24 cellular contexts compared by ENCODE assay signal in genomic region chr3:147427796-147428195, GRCh38. TPM values are rescaled to one million over a fixed set of nuclear protein-coding genes. Genes with fewer than 3 reads are reported as not detected.
"Had no signal": no experiment of that assay in that cellular context is flagged by ENCODE, and none has a peak within 500 bp of the region (broad histone marks: within the 10 kb centered on the region; RNA-seq: fewer than 3 reads in every experiment).

No MANE protein-coding gene starts in this region.

- DNase-seq: effector CD8-positive, alpha-beta T cell; foreskin melanocyte; head of caudate nucleus; hippocampal formation; left colon; left ventricle myocardium superior; mesendoderm; naive B cell; nephron progenitor cell; ovary; right lobe of liver; stimulated activated CD4-positive, alpha-beta T cell treated with anti-CD3 and anti-CD28 coated beads, Interleukin-4, amount 100 ng/mL, for 1 hour; stimulated activated CD8-positive, alpha-beta memory T cell treated with anti-CD3 and anti-CD28 coated beads, Interleukin-4, amount 100 ng/mL, for 48 hours; stimulated activated naive CD8-positive, alpha-beta T cell treated with anti-CD3 and anti-CD28 coated beads, Interleukin-15, Interleukin-2, amounts not matched to agents 100 U/mL and 50 U/mL, for 24 hours; thyroid gland; upper lobe of left lung; uterus had no signal

- H3K27ac ChIP-seq: coronary artery, ovary, right lobe of liver, suprapubic skin, thyroid gland, upper lobe of left lung, uterus had no signal

- H3K9me3 Mint-ChIP-seq: nephron progenitor cell; stimulated activated effector memory CD8-positive, alpha-beta T cell treated with anti-CD3 and anti-CD28 coated beads, Interleukin-12 subunit alpha, Interleukin-12 subunit beta, amount 100 ng/mL, for 72 hours had no signal

- H3K4me1 Mint-ChIP-seq: naive B cell; stimulated activated effector memory CD8-positive, alpha-beta T cell treated with anti-CD3 and anti-CD28 coated beads, Interleukin-12 subunit alpha, Interleukin-12 subunit beta, amount 100 ng/mL, for 72 hours had no signal

- H3K4me3 ChIP-seq: coronary artery, lung, ovary, right lobe of liver, suprapubic skin, thyroid gland, upper lobe of left lung, uterus had no signal

- ATAC-seq: left colon; left ventricle myocardium superior; right lobe of liver; stimulated activated effector memory CD8-positive, alpha-beta T cell treated with anti-CD3 and anti-CD28 coated beads, Interleukin-12 subunit alpha, Interleukin-12 subunit beta, amount 100 ng/mL, for 72 hours; stimulated activated naive CD8-positive, alpha-beta T cell treated with anti-CD3 and anti-CD28 coated beads, Interleukin-15, Interleukin-2, amounts not matched to agents 100 U/mL and 50 U/mL, for 24 hours had no signal

- H3K36me3 Mint-ChIP-seq: naive B cell; stimulated activated effector memory CD8-positive, alpha-beta T cell treated with anti-CD3 and anti-CD28 coated beads, Interleukin-12 subunit alpha, Interleukin-12 subunit beta, amount 100 ng/mL, for 72 hours had no signal

- H3K4me3 Mint-ChIP-seq: naive B cell; nephron progenitor cell; stimulated activated effector memory CD8-positive, alpha-beta T cell treated with anti-CD3 and anti-CD28 coated beads, Interleukin-12 subunit alpha, Interleukin-12 subunit beta, amount 100 ng/mL, for 72 hours had no signal

- H3K27ac Mint-ChIP-seq: naive B cell; nephron progenitor cell; progenitor cell of endocrine pancreas; stimulated activated effector memory CD8-positive, alpha-beta T cell treated with anti-CD3 and anti-CD28 coated beads, Interleukin-12 subunit alpha, Interleukin-12 subunit beta, amount 100 ng/mL, for 72 hours had no signal

- H3K27me3 ChIP-seq: ovary had no signal

RNA-seq across cellular contexts. Expression of gene ZIC1, which starts 18.6 kb away (rescaled TPM):
- total RNA-seq: dermis microvascular lymphatic vessel endothelial cell, kidney epithelial cell, left colon, left ventricle myocardium superior, lung, thyroid gland, upper lobe of left lung, uterus had no signal

RNA-seq across cellular contexts. Expression of gene ZIC4, which starts 21.5 kb away (rescaled TPM):
- total RNA-seq: dermis microvascular lymphatic vessel endothelial cell, kidney epithelial cell, left colon, left ventricle myocardium superior, lung, ovary, progenitor cell of endocrine pancreas, suprapubic skin, thyroid gland, upper lobe of left lung, uterus had no signal
